Comparison of ENCODE assay signal across 11 cellular contexts in genomic region chr12:69583203-69583602, GRCh38. TPM values are rescaled to one million over a fixed set of nuclear protein-coding genes. Genes with fewer than 3 reads are reported as not detected.
DNase-seq lines count a peak whose midpoint lies in the region; ATAC-seq, FAIRE-seq and TF ChIP-seq lines count a peak whose summit lies in the region.
"Had no signal": no experiment of that assay in that cellular context is flagged by ENCODE, and none has a peak within 500 bp of the region (broad histone marks: within the 10 kb centered on the region; RNA-seq: fewer than 3 reads in every experiment).

No MANE protein-coding gene starts in this region.

- no peak overlapping the region for H3K9ac ChIP-seq in keratinocyte (ENCODE audit: control insufficient read depth, extremely low read depth, insufficient read depth, low read length)

- no peak overlapping the region for H2AFZ ChIP-seq in keratinocyte (ENCODE audit: control insufficient read depth, low read length)

- peak; percentile 11 for DNase-seq in NCI-H1092 (lab: John Stamatoyannopoulos, UW)
- no peak for DNase-seq in NCI-H1092 treated with DMSO at 0.1 percent for 48 hours (lab: John Stamatoyannopoulos, UW)
- DNase-seq in HFF-Myc (ENCODE audit: extremely low read depth, low read depth): no peak
- DNase-seq in RWPE2 (ENCODE audit: low spot score): no peak
- DNase-seq in keratinocyte (ENCODE audit: low read depth, low spot score): no peak
- no peak for DNase-seq in activated naive CD4-positive, alpha-beta T cell treated with anti-CD3 and anti-CD28 coated beads, Interleukin-2, amount 50 U/mL, for 72 hours (ENCODE audit: low spot score in 2 of 2)
- DNase-seq in stimulated activated CD4-positive, alpha-beta T cell treated with anti-CD3 and anti-CD28 coated beads, Interleukin-12 subunit alpha, Interleukin-12 subunit beta, amount 100 ng/mL, for 4 hours: no peak
- DNase-seq: caudate nucleus, left lung had no signal

- H3K9me1 ChIP-seq in keratinocyte (ENCODE audit: control insufficient read depth, extremely low read depth, insufficient read depth, low read length): no peaks in the 10 kb centered on the region

- ATAC-seq in RWPE2 (ENCODE audit: low read depth) (no peak), HG02973 (IDR thresholded peaks at IDR 0.05; ENCODE audit: unreplicated experiment) (no peak)
- no peak for ATAC-seq in activated naive CD4-positive, alpha-beta T cell treated with anti-CD3 and anti-CD28 coated beads, Interleukin-2, amount 50 U/mL, for 72 hours
- ATAC-seq: left lung had no signal

- dilution Hi-C loops in keratinocyte (cut with MboI; ENCODE audit: extremely low pct_ligation_motif_present, low sequenced_read_pairs): no loop called here

- H3K4me1 ChIP-seq in RWPE2 (ENCODE audit: insufficient read depth, poor library complexity, severe bottlenecking): no peaks in the 10 kb centered on the region
- H3K4me1 ChIP-seq in keratinocyte (ENCODE audit: control insufficient read depth, extremely low read depth, insufficient read depth, low read length): peaks cover 8% of the 10 kb centered on the region
- H3K4me1 ChIP-seq: prostate gland had no signal

- peaks cover 22% of the 10 kb centered on the region for H3K79me2 ChIP-seq in keratinocyte (ENCODE audit: control insufficient read depth, insufficient read depth, low read length)

- H3K9me3 Mint-ChIP-seq in activated naive CD4-positive, alpha-beta T cell treated with anti-CD3 and anti-CD28 coated beads, Interleukin-2, amount 50 U/mL, for 72 hours: no peaks in the 10 kb centered on the region

- no peaks in the 10 kb centered on the region for H3K9me3 ChIP-seq in RWPE2 (ENCODE audit: severe bottlenecking)
- no peaks in the 10 kb centered on the region for H3K9me3 ChIP-seq in keratinocyte (ENCODE audit: control insufficient read depth, low read depth, low read length)
- H3K9me3 ChIP-seq: left lung, prostate gland had no signal

- H3K36me3 Mint-ChIP-seq in activated naive CD4-positive, alpha-beta T cell treated with anti-CD3 and anti-CD28 coated beads, Interleukin-2, amount 50 U/mL, for 72 hours: peaks cover 7 to 9% of the 10 kb centered on the region in 2 donors

- peaks cover 4% of the 10 kb centered on the region for H4K20me1 ChIP-seq in keratinocyte (ENCODE audit: control insufficient read depth, extremely low read depth, insufficient read depth, low read length)

- no peak overlapping the region for H3K27ac ChIP-seq in RWPE2 (ENCODE audit: poor library complexity, severe bottlenecking)
- no peak overlapping the region for H3K27ac ChIP-seq in keratinocyte (ENCODE audit: control insufficient read depth, insufficient read depth, low read length)
- H3K27ac ChIP-seq: left lung, prostate gland had no signal

- H3K4me3 ChIP-seq in HFF-Myc (replicated peaks; ENCODE audit: low read depth, low read length): no peak overlapping the region
- no peak overlapping the region for H3K4me3 ChIP-seq in RWPE2 (ENCODE audit: severe bottlenecking)
- no peak overlapping the region for H3K4me3 ChIP-seq in keratinocyte (ENCODE audit: control insufficient read depth in 2 of 3, extremely low read depth in 1 of 3, insufficient read depth in 2 of 3, low read depth in 1 of 3, low read length in 3 of 3)
- H3K4me3 ChIP-seq: left lung, prostate gland had no signal

- no peak overlapping the region for H3K4me2 ChIP-seq in keratinocyte (ENCODE audit: control insufficient read depth, extremely low read depth, insufficient read depth, low read depth, low read length)

- H3K27ac Mint-ChIP-seq in activated naive CD4-positive, alpha-beta T cell treated with anti-CD3 and anti-CD28 coated beads, Interleukin-2, amount 50 U/mL, for 72 hours: no peak overlapping the region

- TF ChIP-seq CTCF in HFF-Myc (IDR thresholded peaks at IDR 0.05; ENCODE audit: low read depth, low read length, missing control alignments): peak; percentile 13
- TF ChIP-seq CTCF in RWPE2 (IDR thresholded peaks at IDR 0.05; ENCODE audit: poor library complexity, severe bottlenecking): peak; percentile 19
- TF ChIP-seq CTCF in keratinocyte (optimal IDR thresholded peaks at IDR 0.05 in 1 of 3, IDR thresholded peaks at IDR 0.05 in 1 of 3, conservative IDR thresholded peaks at IDR 0.05 in 1 of 3; ENCODE audit: extremely low read depth in 1 of 3, insufficient read depth in 2 of 3, low read length in 3 of 3): peak in 2 of 3 experiments; percentile 24 to 36

- H3K36me3 ChIP-seq in RWPE2 (ENCODE audit: low read depth) (peaks cover 23% of the 10 kb centered on the region), keratinocyte (ENCODE audit: control insufficient read depth in 2 of 2, extremely low read depth in 1 of 2, insufficient read depth in 2 of 2, low read length in 2 of 2) (peaks cover 1 to 7% of the 10 kb centered on the region in 2 experiments)
- H3K36me3 ChIP-seq: prostate gland had no signal

- H3K27me3 ChIP-seq in RWPE2 (ENCODE audit: insufficient read depth, poor library complexity, severe bottlenecking) (no peaks in the 10 kb centered on the region), keratinocyte (ENCODE audit: control insufficient read depth, extremely low read depth, insufficient read depth, low read length) (no peaks in the 10 kb centered on the region)
- H3K27me3 ChIP-seq: left lung had no signal

- no peak for FAIRE-seq in keratinocyte (lab: Jason Lieb, UNC)

RNA-seq across cellular contexts. Expression of gene CCT2, which starts 2.1 kb away (rescaled TPM):
- 258 to 365 TPM (median 302 TPM) in 3 replicates for polyA plus RNA-seq in keratinocyte
- polyA plus RNA-seq in keratinocyte (2011; ENCODE audit: low read depth): 130 TPM
- polyA plus RNA-seq in keratinocyte (2011; cell fraction: cytosol; rRNA removed): 174 and 274 TPM in 2 replicates
- polyA plus RNA-seq in keratinocyte (2011; cell fraction: nucleus; rRNA removed): 219 and 267 TPM in 2 replicates
- polyA plus RNA-seq in keratinocyte (2012; ENCODE audit: low replicate concordance): 126 and 227 TPM in 2 replicates
- polyA minus RNA-seq in keratinocyte: 92.2 to 258 TPM (median 196 TPM) in 3 replicates
- polyA minus RNA-seq in keratinocyte (2011; cell fraction: cytosol; rRNA and poly(A)+ RNA removed): 135 TPM
- 97.0 and 141 TPM in 2 replicates for polyA minus RNA-seq in keratinocyte (2011; cell fraction: nucleus; rRNA and poly(A)+ RNA removed)
- 100 to 1,000 TPM; 238 to 264 TPM for total RNA-seq in activated naive CD4-positive, alpha-beta T cell treated with anti-CD3 and anti-CD28 coated beads, Interleukin-2, amount 50 U/mL, for 72 hours

RNA-seq across cellular contexts. Expression of gene LRRC10, which starts 27.5 kb away (rescaled TPM):
- polyA plus RNA-seq in keratinocyte: not detected in 3 replicates
- polyA plus RNA-seq in keratinocyte (2011; ENCODE audit: low read depth): not detected
- not detected in 2 replicates for polyA plus RNA-seq in keratinocyte (2011; cell fraction: cytosol; rRNA removed)
- polyA plus RNA-seq in keratinocyte (2011; cell fraction: nucleus; rRNA removed): not detected in 2 replicates
- not detected in 2 replicates for polyA plus RNA-seq in keratinocyte (2012; ENCODE audit: low replicate concordance)
- polyA minus RNA-seq in keratinocyte: not detected in 3 replicates
- polyA minus RNA-seq in keratinocyte (2011; cell fraction: cytosol; rRNA and poly(A)+ RNA removed): not detected
- not detected in 2 replicates for polyA minus RNA-seq in keratinocyte (2011; cell fraction: nucleus; rRNA and poly(A)+ RNA removed)
- total RNA-seq in activated naive CD4-positive, alpha-beta T cell treated with anti-CD3 and anti-CD28 coated beads, Interleukin-2, amount 50 U/mL, for 72 hours: not detected
- total RNA-seq: left lung, prostate gland had no signal
